In the genomic region with DNA sequence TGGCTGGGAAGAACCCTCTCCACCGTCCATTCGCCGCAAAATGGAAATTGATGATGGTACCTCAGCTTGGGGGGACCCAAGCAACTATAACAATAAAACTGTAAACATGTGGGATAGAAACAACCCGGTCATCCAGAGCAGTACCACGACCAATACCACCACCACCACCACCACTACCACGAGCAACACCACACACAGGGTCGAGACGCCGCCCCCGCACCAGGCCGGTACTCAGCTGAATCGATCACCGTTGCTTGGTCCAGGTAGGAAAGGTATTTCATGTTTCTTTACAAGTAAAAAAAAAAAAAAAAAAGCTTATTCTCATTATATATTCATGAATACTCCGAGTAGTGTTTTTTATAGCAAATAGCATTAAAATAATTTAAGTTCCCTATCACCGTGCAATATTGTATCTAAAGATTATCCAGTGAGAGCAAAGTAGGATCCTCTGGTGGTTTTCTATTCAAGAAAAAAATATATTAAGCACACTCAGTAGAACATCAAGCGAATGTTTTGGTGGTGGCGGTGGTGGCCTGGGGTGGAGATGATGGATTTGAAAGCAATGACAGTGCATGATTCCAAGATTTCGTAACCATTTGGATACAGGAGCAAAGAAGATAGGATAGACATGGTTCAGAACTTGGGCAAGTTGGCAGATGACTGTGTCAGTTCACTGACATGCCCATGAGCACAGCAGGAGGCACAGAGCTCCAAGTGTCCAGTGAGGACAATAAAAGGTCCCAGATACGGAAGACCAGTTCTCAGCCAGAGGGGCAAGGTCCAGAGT, we compare ENCODE assay signal across 18 cellular contexts.
DNase-seq lines count a peak whose midpoint lies in the region; ATAC-seq, FAIRE-seq and TF ChIP-seq lines count a peak whose summit lies in the region.
"Had no signal": no experiment of that assay in that cellular context is flagged by ENCODE, and none has a peak within 500 bp of the region (broad histone marks: within the 10 kb centered on the region; RNA-seq: fewer than 3 reads in every experiment).

No MANE protein-coding gene starts in this region.

- H3K4me3 Mint-ChIP-seq in Calu3 (ENCODE audit: low read depth, unreplicated experiment), result no peak overlapping the region

- no peak for TF ChIP-seq RAD21 in HepG2 (CRISPR knock-in tag; IDR thresholded peaks at IDR 0.05)
- no peak for TF ChIP-seq RAD21 in K562 (CRISPR knock-in tag; conservative IDR thresholded peaks at IDR 0.05 in 1 of 2, IDR thresholded peaks at IDR 0.05 in 1 of 2)

- no peak overlapping the region for H3K27ac Mint-ChIP-seq in Calu3 (ENCODE audit: unreplicated experiment)

- H3K9ac ChIP-seq in HepG2 (ENCODE audit: insufficient read depth, low read depth, low read length) (no peak overlapping the region), K562 (ENCODE audit: insufficient read depth in 1 of 2, low read depth in 2 of 2, low read length in 2 of 2) (no peak overlapping the region)
- H3K9ac ChIP-seq: BLaER1 treated with 17β-estradiol and CSF1 and Interleukin-3, amounts not matched to agents 10 nM and 100 nM had no signal

- H3K27me3 ChIP-seq in HepG2 (ENCODE audit: control insufficient read depth in 1 of 2, insufficient read depth in 2 of 2, low read length in 2 of 2) (no peaks in the 10 kb centered on the region), right lobe of liver (no peaks in the 10 kb centered on the region), K562 (ENCODE audit: control insufficient read depth in 2 of 2, insufficient read depth in 2 of 2, low read length in 2 of 2) (no peaks in the 10 kb centered on the region), psoas muscle (ENCODE audit: insufficient read depth in 3 of 3, low read length in 2 of 3) (no peaks in the 10 kb centered on the region)
- H3K27me3 ChIP-seq: BLaER1 treated with 17β-estradiol and CSF1 and Interleukin-3, amounts not matched to agents 10 nM and 100 nM had no signal

- no peak overlapping the region for H3K4me2 ChIP-seq in HepG2 (ENCODE audit: low read depth, low read length)
- no peak overlapping the region; the same call in 1 of the 2 replicates for H3K4me2 ChIP-seq in K562 (ENCODE audit: insufficient read depth, low read length)
- H3K4me2 ChIP-seq: BLaER1 treated with 17β-estradiol and CSF1 and Interleukin-3, amounts not matched to agents 10 nM and 100 nM had no signal

- H3K9me1 ChIP-seq in K562 (ENCODE audit: control insufficient read depth, insufficient read depth, low read length), result no peaks in the 10 kb centered on the region

- H3K4me1 ChIP-seq in HepG2 (ENCODE audit: insufficient read depth, low read length) (no peaks in the 10 kb centered on the region), right lobe of liver (no peaks in the 10 kb centered on the region), K562 (replicated peaks in 1 of 2; ENCODE audit: control insufficient read depth in 2 of 2, insufficient read depth in 2 of 2, low read length in 2 of 2) (peaks cover 24 to 37% of the 10 kb centered on the region in 2 experiments; a peak in 4 of 5 replicates), psoas muscle (peaks cover 23% of the 10 kb centered on the region)

- H3K27ac ChIP-seq in HepG2 (ENCODE audit: extremely low read length, insufficient read depth, low read length), result no peak overlapping the region
- H3K27ac ChIP-seq in right lobe of liver, result no peak overlapping the region
- H3K27ac ChIP-seq in K562 (ENCODE audit: extremely low read depth, low read depth, low read length), result no peak overlapping the region
- H3K27ac ChIP-seq in psoas muscle, result peak overlapping the region; percentile 91
- H3K27ac ChIP-seq: BLaER1 treated with 17β-estradiol and CSF1 and Interleukin-3, amounts not matched to agents 10 nM and 100 nM had no signal

- BruUV-seq in HepG2 (replicated peaks; lab: Mats Ljungman, UMichigan), result no TSS peak
- no TSS peak for BruUV-seq in K562 (replicated peaks; lab: Mats Ljungman, UMichigan)
- BruUV-seq in Calu3 (replicated peaks; lab: Mats Ljungman, UMichigan), result no TSS peak

- H3K79me2 ChIP-seq in HepG2 (ENCODE audit: insufficient read depth, low read length) (no peaks in the 10 kb centered on the region), K562 (ENCODE audit: control insufficient read depth, insufficient read depth, low read length) (no peaks in the 10 kb centered on the region)

- no peak for TF ChIP-seq POLR2A in HepG2 (IDR thresholded peaks at IDR 0.05; ENCODE audit: insufficient read depth in 1 of 2, low read depth in 2 of 2, low read length in 2 of 2)
- TF ChIP-seq POLR2A in right lobe of liver (IDR thresholded peaks at IDR 0.05), result no peak
- TF ChIP-seq POLR2A in K562 (conservative IDR thresholded peaks at IDR 0.05), result no peak

- intact Hi-C loops in HepG2 (cut with micrococcal nuclease; ENCODE audit: unreplicated experiment), result no loop called here
- intact Hi-C loops in right lobe of liver (cut with DNase I), result no loop called here
- intact Hi-C loops in K562 (cut with micrococcal nuclease), result no loop called here
- intact Hi-C loops in psoas muscle (cut with DNase I), result no loop called here
- intact Hi-C loops in Calu3 (cut with micrococcal nuclease; ENCODE audit: unreplicated experiment), result no loop called here

- DNase-seq in HepG2 (ENCODE audit: low spot score) (no peak), right lobe of liver (no peak), K562 (ENCODE audit: extremely low read depth in 1 of 4, low spot score in 3 of 4) (no peak), psoas muscle (no peak), Calu3 (no peak), AG08395 (ENCODE audit: low spot score) (no peak)
- DNase-seq: EL, GF-D8, NCI-H1105 treated with DMSO at 0.1 percent for 48 hours, NCI-H1694, NCI-H2081, NCI-H2171 treated with DMSO at 0.1 percent for 48 hours, NCI-H524 treated with DMSO at 0.1 percent for 48 hours, NCI-H82 had no signal

- no peak for ATAC-seq in HepG2
- ATAC-seq in right lobe of liver, result no peak
- no peak for ATAC-seq in K562
- peak; percentile 57 to 87 (median 72) for ATAC-seq in psoas muscle
- no peak for ATAC-seq in GM19397 (IDR thresholded peaks at IDR 0.05; ENCODE audit: unreplicated experiment)

- H3K36me3 ChIP-seq in HepG2 (replicated peaks in 1 of 2; ENCODE audit: control insufficient read depth in 1 of 2, insufficient read depth in 2 of 2, low read length in 2 of 2), result peaks cover 15 to 45% of the 10 kb centered on the region in 2 experiments
- H3K36me3 ChIP-seq in right lobe of liver, result peaks cover 0 to 17% (median 10%) of the 10 kb centered on the region in 4 donors
- H3K36me3 ChIP-seq in K562 (ENCODE audit: control insufficient read depth, insufficient read depth, low read length), result peaks cover 21% of the 10 kb centered on the region
- H3K36me3 ChIP-seq in psoas muscle (ENCODE audit: insufficient read depth in 1 of 2, low read depth in 1 of 2), result peaks cover 6 to 55% of the 10 kb centered on the region in 2 donors

- CTCF ChIA-PET in HepG2 (lab: Yijun Ruan, JAX; ENCODE audit: low intra/inter-chr PET ratio, low total read pairs), result no interaction called here
- CTCF ChIA-PET in K562 (lab: Yijun Ruan, JAX; ENCODE audit: low intra/inter-chr PET ratio), result no interaction called here
- CTCF ChIA-PET in Calu3 (lab: Charles Lee), result no interaction called here

- POLR2A ChIA-PET in HepG2 (lab: Yijun Ruan, JAX) (no interaction called here), K562 (lab: Yijun Ruan, JAX) (interaction anchor here (0.6 kb wide), 3 partner anchors 126 to 1178 kb away, joined by 3 read pairs; no protein-coding TSS in a partner anchor)

- WGBS in HepG2 (ENCODE audit: low lambda C conversion rate), result 96% methylated on average over 19 of the region's 19 CpGs
- WGBS in right lobe of liver (ENCODE audit: insufficient coverage, low coverage, low lambda C conversion rate, missing lambda C conversion rate), result 83% methylated on average over 9 of the region's 19 CpGs
- WGBS in K562 (ENCODE audit: insufficient coverage, low coverage, missing lambda C conversion rate), result 84% methylated on average over 19 of the region's 19 CpGs
- 84 to 91% (median 89%) methylated on average over 19 of the region's 19 CpGs for whole genome bisulfite sequencing in psoas muscle, 3 donors

- H2AFZ ChIP-seq in HepG2 (ENCODE audit: low read length) (no peak overlapping the region), K562 (ENCODE audit: low read depth, low read length) (no peak overlapping the region)

- FAIRE-seq in HepG2 (lab: Jason Lieb, UNC), result no peak
- no peak for FAIRE-seq in K562 (lab: Jason Lieb, UNC)
- FAIRE-seq: GM19239, RCC 7860 had no signal

- H3K36me3 Mint-ChIP-seq in Calu3 (ENCODE audit: insufficient read depth, unreplicated experiment), result peaks cover 4% of the 10 kb centered on the region

- in situ Hi-C loops in HepG2 (cut with HindIII; ENCODE audit: extremely low pct_ligation_motif_present, low pct_unique_long_range_greater_than_20kb), result no loop called here
- in situ Hi-C loops in K562 (cut with MboI), result no loop called here

- no peaks in the 10 kb centered on the region for H3K4me1 Mint-ChIP-seq in Calu3 (ENCODE audit: low read depth, unreplicated experiment)

- H3K9me3 Mint-ChIP-seq in Calu3 (ENCODE audit: low read depth, unreplicated experiment), result no peaks in the 10 kb centered on the region

- H3K4me3 ChIP-seq in HepG2 (replicated peaks in 1 of 3; ENCODE audit: insufficient read depth in 1 of 3, low read depth in 2 of 3, low read length in 3 of 3) (no peak overlapping the region), right lobe of liver (no peak overlapping the region), K562 (no peak overlapping the region), psoas muscle (peak overlapping the region; percentile 52)
- H3K4me3 ChIP-seq: BLaER1 treated with 17β-estradiol and CSF1 and Interleukin-3, amounts not matched to agents 10 nM and 100 nM had no signal

- H4K20me1 ChIP-seq in HepG2 (ENCODE audit: insufficient read depth, low read length) (no peaks in the 10 kb centered on the region), K562 (replicated peaks; ENCODE audit: control insufficient read depth, insufficient read depth, low read length) (no peaks in the 10 kb centered on the region)
- H4K20me1 ChIP-seq: BLaER1 treated with 17β-estradiol and CSF1 and Interleukin-3, amounts not matched to agents 10 nM and 100 nM had no signal

- H3K27me3 Mint-ChIP-seq in Calu3 (ENCODE audit: unreplicated experiment), result no peaks in the 10 kb centered on the region

- TF ChIP-seq EP300 in HepG2 (IDR thresholded peaks at IDR 0.05; ENCODE audit: low read depth in 2 of 2, low read length in 2 of 2), result no peak
- TF ChIP-seq EP300 in HepG2 (CRISPR knock-in tag; IDR thresholded peaks at IDR 0.05; ENCODE audit: borderline replicate concordance), result no peak
- TF ChIP-seq EP300 in K562 (IDR thresholded peaks at IDR 0.05; ENCODE audit: low read length), result no peak

- no peak for TF ChIP-seq CTCF in HepG2 (CRISPR knock-in tag; IDR thresholded peaks at IDR 0.05)
- TF ChIP-seq CTCF in right lobe of liver (IDR thresholded peaks at IDR 0.05), result no peak
- no peak for TF ChIP-seq CTCF in K562 (IDR thresholded peaks at IDR 0.05 in 2 of 3, conservative IDR thresholded peaks at IDR 0.05 in 1 of 3; ENCODE audit: insufficient read depth in 2 of 3, low read depth in 1 of 3, low read length in 3 of 3)
- TF ChIP-seq CTCF in psoas muscle (IDR thresholded peaks at IDR 0.05), result no peak
- TF ChIP-seq CTCF in Calu3 (IDR thresholded peaks at IDR 0.05; ENCODE audit: unreplicated experiment), result no peak

- H3K9me3 ChIP-seq in HepG2 (ENCODE audit: low read length) (no peaks in the 10 kb centered on the region), right lobe of liver (no peaks in the 10 kb centered on the region), K562 (replicated peaks; ENCODE audit: control insufficient read depth, insufficient read depth, low read depth, low read length) (no peaks in the 10 kb centered on the region), psoas muscle (no peaks in the 10 kb centered on the region)

Comparison
In these comparisons a context has a peak if more than half of its experiments do, and no peak if none do; other contexts are left out.
1. ATAC-seq: peak in psoas muscle (4 of 4); none in HepG2 (single experiment), right lobe of liver (0 of 4), K562 (single experiment) and GM19397 (single experiment).
2. Of the 241 proteins assayed by ChIP-seq in both HepG2 and K562: peak only in HepG2: none; only in K562: MAFF, MAFG, MEIS2 and NFE2; in both: CEBPB; in neither: 235; mixed calls (peak in some experiments, not most) for 1.